1 cellular context compared by ENCODE assay signal in genomic region chr1:11804666-11805453, GRCh38.
A peak's percentile ranks its signal among the peaks of the same experiment; 100 is the strongest.
TF ChIP-seq lines count a peak whose summit lies in the region.

No MANE protein-coding gene starts in this region.

TF ChIP-seq in K562, 482 proteins besides CTCF, POLR2A, EP300 and RAD21 (continued from another document and continues in another):
- no peak for TF ChIP-seq E2F1 (CRISPR knock-in tag; IDR thresholded peaks at IDR 0.05)
- no peak for TF ChIP-seq ZNF24 (IDR thresholded peaks at IDR 0.05)
- TF ChIP-seq CXXC5 (CRISPR knock-in tag; IDR thresholded peaks at IDR 0.05): no peak; the same call in 1 of the 2 replicates
- peak; percentile 83 for TF ChIP-seq BRD4 (IDR thresholded peaks at IDR 0.05)
- no peak for TF ChIP-seq ATF4 (CRISPR knock-in tag; IDR thresholded peaks at IDR 0.05)
- TF ChIP-seq ZNF277 (CRISPR knock-in tag; IDR thresholded peaks at IDR 0.05; ENCODE audit: borderline replicate concordance): no peak
- no peak for TF ChIP-seq BRF2 (IDR thresholded peaks at IDR 0.05; ENCODE audit: borderline replicate concordance, insufficient read depth, insufficient read length)
- TF ChIP-seq ZNF668 (CRISPR knock-in tag; IDR thresholded peaks at IDR 0.05): no peak
- no peak for TF ChIP-seq SLC30A9 (CRISPR knock-in tag; IDR thresholded peaks at IDR 0.05)
- no peak for TF ChIP-seq ZFP30 (CRISPR knock-in tag; IDR thresholded peaks at IDR 0.05; ENCODE audit: borderline replicate concordance)
- TF ChIP-seq ADNP (tag; IDR thresholded peaks at IDR 0.05): no peak
- TF ChIP-seq CCNT2 (IDR thresholded peaks at IDR 0.05; ENCODE audit: borderline replicate concordance, extremely low read depth, insufficient read length, low read depth, low read length): no peak
- no peak for TF ChIP-seq STAG1 (CRISPR knock-in tag; IDR thresholded peaks at IDR 0.05; ENCODE audit: borderline replicate concordance)
- TF ChIP-seq HDAC3 (IDR thresholded peaks at IDR 0.05; ENCODE audit: borderline replicate concordance, partially characterized antibody): no peak
- TF ChIP-seq MAX (CRISPR knock-in tag; IDR thresholded peaks at IDR 0.05): no peak
- peak; percentile 40 for TF ChIP-seq BRD9 (IDR thresholded peaks at IDR 0.05; ENCODE audit: low read depth, partially characterized antibody)
- no peak for TF ChIP-seq E2F5 (CRISPR knock-in tag; IDR thresholded peaks at IDR 0.05)
- no peak for TF ChIP-seq ZNF41 (CRISPR knock-in tag; conservative IDR thresholded peaks at IDR 0.05)
- TF ChIP-seq RERE (CRISPR knock-in tag; IDR thresholded peaks at IDR 0.05; ENCODE audit: borderline replicate concordance): no peak
- no peak for TF ChIP-seq ZSCAN32 (CRISPR knock-in tag; IDR thresholded peaks at IDR 0.05)
- no peak for TF ChIP-seq XRCC5 (IDR thresholded peaks at IDR 0.05; ENCODE audit: low read depth, low read length)
- no peak; the same call in 1 of the 2 replicates for TF ChIP-seq GTF2E2 (tag; IDR thresholded peaks at IDR 0.05)
- TF ChIP-seq NR3C1 (CRISPR knock-in tag; IDR thresholded peaks at IDR 0.05): no peak
- no peak for TF ChIP-seq MXD1 (CRISPR knock-in tag; IDR thresholded peaks at IDR 0.05; ENCODE audit: borderline replicate concordance, poor library complexity, severe bottlenecking)
- no peak for TF ChIP-seq FOXM1 (IDR thresholded peaks at IDR 0.05; ENCODE audit: low read depth)
- TF ChIP-seq FOXM1 (CRISPR knock-in tag; IDR thresholded peaks at IDR 0.05; ENCODE audit: low read depth): no peak
- TF ChIP-seq NELFE (IDR thresholded peaks at IDR 0.05; ENCODE audit: insufficient read depth, insufficient read length): no peak
- no peak for TF ChIP-seq ZFP1 (CRISPR knock-in tag; IDR thresholded peaks at IDR 0.05)
- no peak for TF ChIP-seq BRF1 (IDR thresholded peaks at IDR 0.05; ENCODE audit: borderline replicate concordance, extremely low read depth, insufficient read length)
- no peak for TF ChIP-seq DPF2 (IDR thresholded peaks at IDR 0.05)
- no peak for TF ChIP-seq DNMT1 (IDR thresholded peaks at IDR 0.05)
- no peak for TF ChIP-seq TSC22D4 (tag; IDR thresholded peaks at IDR 0.05)
- TF ChIP-seq ESRRA (IDR thresholded peaks at IDR 0.05; ENCODE audit: borderline replicate concordance, low read depth): no peak
- TF ChIP-seq ZNF449 (CRISPR knock-in tag; IDR thresholded peaks at IDR 0.05): no peak
- no peak for TF ChIP-seq EP400 (IDR thresholded peaks at IDR 0.05)
- no peak for TF ChIP-seq TFAM (CRISPR knock-in tag; conservative IDR thresholded peaks at IDR 0.05)
- no peak for TF ChIP-seq NUFIP1 (IDR thresholded peaks at IDR 0.05; ENCODE audit: partially characterized antibody)
- TF ChIP-seq POLR2H (tag; IDR thresholded peaks at IDR 0.05; ENCODE audit: low read depth): no peak
- TF ChIP-seq MYNN (IDR thresholded peaks at IDR 0.05): peak; percentile 43; the same call in 1 of the 2 replicates
- no peak for TF ChIP-seq MYNN (CRISPR knock-in tag; IDR thresholded peaks at IDR 0.05)
- no peak for TF ChIP-seq HDAC8 (tag; IDR thresholded peaks at IDR 0.05)
- TF ChIP-seq PHB2 (IDR thresholded peaks at IDR 0.05; ENCODE audit: low read depth): no peak
- TF ChIP-seq PHF8 (IDR thresholded peaks at IDR 0.05; ENCODE audit: borderline replicate concordance, low read length): no peak
- no peak for TF ChIP-seq HDGF (IDR thresholded peaks at IDR 0.05)
- no peak for TF ChIP-seq MEF2D (tag; conservative IDR thresholded peaks at IDR 0.05; ENCODE audit: low read depth)
- TF ChIP-seq SOX6 (IDR thresholded peaks at IDR 0.05): peak; percentile 13; the same call in 1 of the 2 replicates
- TF ChIP-seq ZBTB9 (CRISPR knock-in tag; IDR thresholded peaks at IDR 0.05): no peak
- TF ChIP-seq ZBTB8A (IDR thresholded peaks at IDR 0.05; ENCODE audit: partially characterized antibody): no peak
- TF ChIP-seq DLX4 (CRISPR knock-in tag; IDR thresholded peaks at IDR 0.05): no peak
- peak; percentile 5; the same call in 1 of the 2 replicates for TF ChIP-seq MEF2A (IDR thresholded peaks at IDR 0.05; ENCODE audit: control insufficient read depth, low read depth, low read length)
- TF ChIP-seq RBM22 (IDR thresholded peaks at IDR 0.05; ENCODE audit: low read depth, low read length, poor library complexity, severe bottlenecking): no peak
- TF ChIP-seq CREB3 (tag; conservative IDR thresholded peaks at IDR 0.05; ENCODE audit: low read depth): no peak
- TF ChIP-seq SETDB1 (IDR thresholded peaks at IDR 0.05; ENCODE audit: low read length): no peak
- TF ChIP-seq PHF20 (IDR thresholded peaks at IDR 0.05; ENCODE audit: partially characterized antibody): no peak
- no peak for TF ChIP-seq HLTF (IDR thresholded peaks at IDR 0.05)
- no peak for TF ChIP-seq ZNF263 (CRISPR knock-in tag; IDR thresholded peaks at IDR 0.05; ENCODE audit: borderline replicate concordance)
- TF ChIP-seq POLR2AphosphoS5 (IDR thresholded peaks at IDR 0.05; ENCODE audit: control insufficient read depth, insufficient read depth, low read depth, low read length): peak; percentile 66; the same call in 1 of the 2 replicates
- TF ChIP-seq ELF4 (CRISPR knock-in tag; IDR thresholded peaks at IDR 0.05): no peak
- no peak for TF ChIP-seq ZNF134 (CRISPR knock-in tag; conservative IDR thresholded peaks at IDR 0.05)
